ENCODE assay signal across 10 cellular contexts in the genomic region with DNA sequence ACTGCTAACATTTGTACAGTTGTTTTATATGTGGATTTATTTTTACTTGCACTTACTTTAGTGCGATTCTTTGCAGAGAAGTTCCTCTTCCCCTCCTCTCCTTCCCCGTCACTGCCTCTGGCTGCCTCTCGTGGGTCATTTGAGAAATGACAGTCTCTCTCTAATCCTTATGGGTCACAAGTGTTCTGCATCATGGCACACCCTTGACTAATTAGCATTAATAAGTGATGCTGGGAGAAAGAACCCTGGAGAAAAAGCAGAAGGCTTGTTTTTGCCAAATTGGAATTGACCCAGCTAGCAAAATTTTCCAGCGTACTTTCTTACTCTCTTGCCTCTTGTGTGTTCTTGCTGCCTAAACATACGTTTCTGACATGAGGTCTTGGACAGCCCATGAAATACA.
DNase-seq lines count a peak whose midpoint lies in the region; ATAC-seq and TF ChIP-seq lines count a peak whose summit lies in the region.
"Had no signal": no experiment of that assay in that cellular context is flagged by ENCODE, and none has a peak within 500 bp of the region (broad histone marks: within the 10 kb centered on the region; RNA-seq: fewer than 3 reads in every experiment).

No MANE protein-coding gene starts in this region.

- no peak overlapping the region for H3K4me3 Mint-ChIP-seq in stimulated activated naive CD8-positive, alpha-beta T cell treated with anti-CD3 and anti-CD28 coated beads, Interleukin-15, Interleukin-2, amounts not matched to agents 100 ng/mL and 50 ng/mL, for 24 hours
- H3K4me3 Mint-ChIP-seq in stimulated activated naive CD8-positive, alpha-beta T cell treated with anti-CD3 and anti-CD28 coated beads, Interleukin-15, amount 100 ng/mL, for 72 hours = no peak overlapping the region
- no peak overlapping the region for H3K4me3 Mint-ChIP-seq in activated naive CD8-positive, alpha-beta T cell treated with anti-CD3 and anti-CD28 coated beads for 36 hours
- no peak overlapping the region for H3K4me3 Mint-ChIP-seq in nephron progenitor cell

- peaks cover 33% of the 10 kb centered on the region for H3K4me1 Mint-ChIP-seq in stimulated activated naive CD8-positive, alpha-beta T cell treated with anti-CD3 and anti-CD28 coated beads, Interleukin-15, Interleukin-2, amounts not matched to agents 100 ng/mL and 50 ng/mL, for 24 hours (ENCODE audit: low read depth)
- peaks cover 31% of the 10 kb centered on the region for H3K4me1 Mint-ChIP-seq in stimulated activated naive CD8-positive, alpha-beta T cell treated with anti-CD3 and anti-CD28 coated beads, Interleukin-15, amount 100 ng/mL, for 72 hours
- peaks cover 29% of the 10 kb centered on the region for H3K4me1 Mint-ChIP-seq in activated naive CD8-positive, alpha-beta T cell treated with anti-CD3 and anti-CD28 coated beads for 36 hours
- H3K4me1 Mint-ChIP-seq in nephron progenitor cell = peaks cover 13% of the 10 kb centered on the region

- no peak for ATAC-seq in stimulated activated naive CD8-positive, alpha-beta T cell treated with anti-CD3 and anti-CD28 coated beads, Interleukin-15, amount 100 ng/mL, for 72 hours
- no peak for ATAC-seq in HG02852 (IDR thresholded peaks at IDR 0.05; ENCODE audit: unreplicated experiment)

- H3K27me3 Mint-ChIP-seq in stimulated activated naive CD8-positive, alpha-beta T cell treated with anti-CD3 and anti-CD28 coated beads, Interleukin-15, Interleukin-2, amounts not matched to agents 100 ng/mL and 50 ng/mL, for 24 hours = peaks cover 20% of the 10 kb centered on the region
- peaks cover 19% of the 10 kb centered on the region for H3K27me3 Mint-ChIP-seq in stimulated activated naive CD8-positive, alpha-beta T cell treated with anti-CD3 and anti-CD28 coated beads, Interleukin-15, amount 100 ng/mL, for 72 hours
- peaks cover 23% of the 10 kb centered on the region for H3K27me3 Mint-ChIP-seq in activated naive CD8-positive, alpha-beta T cell treated with anti-CD3 and anti-CD28 coated beads for 36 hours
- H3K27me3 Mint-ChIP-seq in nephron progenitor cell (ENCODE audit: low read depth, poor library complexity) = peaks cover 6% of the 10 kb centered on the region

- TF ChIP-seq CTCF in nephron progenitor cell (IDR thresholded peaks at IDR 0.05) = no peak

- no peak for DNase-seq in stimulated activated naive CD8-positive, alpha-beta T cell treated with anti-CD3 and anti-CD28 coated beads, Interleukin-15, amount 100 ng/mL, for 72 hours
- DNase-seq in activated naive CD8-positive, alpha-beta T cell treated with anti-CD3 and anti-CD28 coated beads for 36 hours = no peak
- DNase-seq in kidney glomerular epithelial cell (lab: John Stamatoyannopoulos, UW) = peak; percentile 86
- DNase-seq in nephron progenitor cell = no peak
- no peak for DNase-seq in SW480 (ENCODE audit: low spot score)
- no peak for DNase-seq in activated gamma-delta T cell treated with Interleukin-2 at 50 U/mL for 16 hours
- DNase-seq: cerebellar nuclear complex, uterus had no signal

- no peaks in the 10 kb centered on the region for H3K9me3 Mint-ChIP-seq in stimulated activated naive CD8-positive, alpha-beta T cell treated with anti-CD3 and anti-CD28 coated beads, Interleukin-15, Interleukin-2, amounts not matched to agents 100 ng/mL and 50 ng/mL, for 24 hours
- H3K9me3 Mint-ChIP-seq in stimulated activated naive CD8-positive, alpha-beta T cell treated with anti-CD3 and anti-CD28 coated beads, Interleukin-15, amount 100 ng/mL, for 72 hours = no peaks in the 10 kb centered on the region
- no peaks in the 10 kb centered on the region for H3K9me3 Mint-ChIP-seq in activated naive CD8-positive, alpha-beta T cell treated with anti-CD3 and anti-CD28 coated beads for 36 hours
- no peaks in the 10 kb centered on the region for H3K9me3 Mint-ChIP-seq in nephron progenitor cell

- no peaks in the 10 kb centered on the region for H3K36me3 Mint-ChIP-seq in stimulated activated naive CD8-positive, alpha-beta T cell treated with anti-CD3 and anti-CD28 coated beads, Interleukin-15, Interleukin-2, amounts not matched to agents 100 ng/mL and 50 ng/mL, for 24 hours (ENCODE audit: low read depth)
- H3K36me3 Mint-ChIP-seq in activated naive CD8-positive, alpha-beta T cell treated with anti-CD3 and anti-CD28 coated beads for 36 hours = no peaks in the 10 kb centered on the region
- no peaks in the 10 kb centered on the region for H3K36me3 Mint-ChIP-seq in nephron progenitor cell (ENCODE audit: low read depth)

- H3K27ac Mint-ChIP-seq in stimulated activated naive CD8-positive, alpha-beta T cell treated with anti-CD3 and anti-CD28 coated beads, Interleukin-15, Interleukin-2, amounts not matched to agents 100 ng/mL and 50 ng/mL, for 24 hours = peak overlapping the region; percentile 88
- peak overlapping the region in 1 of 2 donors; percentile 69 for H3K27ac Mint-ChIP-seq in stimulated activated naive CD8-positive, alpha-beta T cell treated with anti-CD3 and anti-CD28 coated beads, Interleukin-15, amount 100 ng/mL, for 72 hours
- H3K27ac Mint-ChIP-seq in activated naive CD8-positive, alpha-beta T cell treated with anti-CD3 and anti-CD28 coated beads for 36 hours = peak overlapping the region; percentile 92
- H3K27ac Mint-ChIP-seq in nephron progenitor cell = no peak overlapping the region
